Comparison of ENCODE assay signal across 16 cellular contexts in the genomic region with DNA sequence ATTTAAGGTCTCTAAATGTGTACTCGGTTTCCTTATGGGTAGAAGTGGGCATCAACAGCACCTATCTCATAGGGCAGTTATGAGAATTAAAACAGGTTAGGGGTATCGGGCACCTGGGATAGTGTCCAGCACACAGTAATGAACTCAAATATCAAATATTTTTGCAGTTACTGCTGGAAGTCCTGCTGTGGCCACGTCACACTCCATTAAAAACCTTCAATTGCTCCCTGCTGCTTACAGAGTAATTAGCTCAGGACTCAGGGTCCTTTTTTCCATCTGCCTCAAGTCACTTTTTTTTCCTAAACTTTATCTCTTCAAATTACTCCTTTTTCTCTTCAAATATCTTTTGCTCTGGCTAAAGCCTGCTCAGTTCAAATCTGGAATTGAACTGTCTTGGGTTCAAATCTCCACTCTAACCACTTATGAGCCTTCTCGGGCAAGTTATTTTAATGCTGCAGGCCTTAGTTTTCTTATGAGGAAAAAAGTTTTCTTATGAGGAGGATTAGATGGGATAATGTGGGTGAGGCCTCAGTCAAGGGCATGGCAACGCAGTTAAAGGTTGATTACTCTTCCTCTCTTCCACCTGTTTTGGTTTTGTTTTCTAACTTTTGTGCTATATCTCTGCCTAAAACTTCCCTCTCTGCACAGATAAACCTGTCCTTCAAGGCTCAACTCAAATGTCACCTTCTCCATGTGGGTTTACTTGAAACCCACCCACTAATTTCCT. TPM values are rescaled to one million over a fixed set of nuclear protein-coding genes. Genes with fewer than 3 reads are reported as not detected.
DNase-seq lines count a peak whose midpoint lies in the region; ATAC-seq, FAIRE-seq and TF ChIP-seq lines count a peak whose summit lies in the region.
"Had no signal": no experiment of that assay in that cellular context is flagged by ENCODE, and none has a peak within 500 bp of the region (broad histone marks: within the 10 kb centered on the region; RNA-seq: fewer than 3 reads in every experiment).

No MANE protein-coding gene starts in this region.

- H3K4me3 ChIP-seq in PC-9 = peak overlapping the region; percentile 7; the same call in 1 of the 2 replicates
- peak overlapping the region in 2 of 3 experiments; percentile 23 to 25; a peak in 4 of 6 replicates for H3K4me3 ChIP-seq in HepG2 (replicated peaks in 1 of 3; ENCODE audit: insufficient read depth in 1 of 3, low read depth in 2 of 3, low read length in 3 of 3)

- no peaks in the 10 kb centered on the region for H3K27me3 Mint-ChIP-seq in type B pancreatic cell

- WGBS in HepG2 (ENCODE audit: low lambda C conversion rate) = 84% methylated on average over 5 of the region's 5 CpGs

- H3K27ac ChIP-seq in PC-9 (peak overlapping the region; percentile 59), HepG2 (ENCODE audit: extremely low read length, insufficient read depth, low read length) (peak overlapping the region; percentile 55)

- peak overlapping the region; percentile 52 for H3K27ac Mint-ChIP-seq in type B pancreatic cell

- H3K36me3 Mint-ChIP-seq in type B pancreatic cell = peaks cover 5% of the 10 kb centered on the region
- H3K36me3 Mint-ChIP-seq: natural killer cell treated with Interleukin-12 subunit alpha and Interleukin-12 subunit beta and Interleukin-15 and Interleukin-18, amount 100 ng/mL, for 72 hours had no signal

- peak; percentile 40; the same call in 2 of the 3 replicates for ATAC-seq in HepG2
- ATAC-seq: natural killer cell treated with Interleukin-12 subunit alpha and Interleukin-12 subunit beta and Interleukin-15 and Interleukin-18, amount 100 ng/mL, for 72 hours had no signal

- no peaks in the 10 kb centered on the region for H3K36me3 ChIP-seq in PC-9 (ENCODE audit: low read depth)
- peaks cover 2 to 5% of the 10 kb centered on the region in 2 experiments; a peak in 3 of 5 replicates for H3K36me3 ChIP-seq in HepG2 (replicated peaks in 1 of 2; ENCODE audit: control insufficient read depth in 1 of 2, insufficient read depth in 2 of 2, low read length in 2 of 2)

- H3K4me1 ChIP-seq in PC-9 (replicated peaks; ENCODE audit: insufficient read depth) = peaks cover 46% of the 10 kb centered on the region
- peaks cover 66% of the 10 kb centered on the region for H3K4me1 ChIP-seq in HepG2 (ENCODE audit: insufficient read depth, low read length)

- intact Hi-C loops in PC-9 (cut with micrococcal nuclease; ENCODE audit: unreplicated experiment) (no loop called here), HepG2 (cut with micrococcal nuclease; ENCODE audit: unreplicated experiment) (loop anchor here (1.0 kb wide), 2 partner anchors 12 to 35 kb away; no protein-coding TSS in a partner anchor)

- H3K27me3 ChIP-seq in PC-9 (ENCODE audit: insufficient read depth, low read depth) (no peaks in the 10 kb centered on the region), HepG2 (ENCODE audit: control insufficient read depth in 1 of 2, insufficient read depth in 2 of 2, low read length in 2 of 2) (no peaks in the 10 kb centered on the region)

- TF ChIP-seq CTCF in PC-9 (conservative IDR thresholded peaks at IDR 0.05) (no peak), HepG2 (CRISPR knock-in tag; IDR thresholded peaks at IDR 0.05) (no peak), type B pancreatic cell (conservative IDR thresholded peaks at IDR 0.05) (no peak)

- H4K20me1 ChIP-seq in PC-9 (ENCODE audit: insufficient read depth) (no peaks in the 10 kb centered on the region; the same call in none of the 2 replicates), HepG2 (ENCODE audit: insufficient read depth, low read length) (peaks cover 79% of the 10 kb centered on the region)

- H3F3A ChIP-seq in PC-9 (ENCODE audit: insufficient read depth, low read depth) = peaks cover 32% of the 10 kb centered on the region; the same call in 1 of the 2 replicates

- H3K4me3 Mint-ChIP-seq in type B pancreatic cell = peak overlapping the region; percentile 18
- H3K4me3 Mint-ChIP-seq: natural killer cell treated with Interleukin-12 subunit alpha and Interleukin-12 subunit beta and Interleukin-15 and Interleukin-18, amount 100 ng/mL, for 72 hours had no signal

- DNase-seq in NCI-H748 (lab: John Stamatoyannopoulos, UW; ENCODE audit: unreplicated experiment) (peak; percentile 2), NCI-H748 treated with DMSO at 0.1 percent for 48 hours (lab: John Stamatoyannopoulos, UW) (no peak), PC-9 (no peak), HepG2 (ENCODE audit: low spot score) (no peak), type B pancreatic cell (ENCODE audit: extremely low spot score, unreplicated experiment) (no peak), amniotic stem cell (lab: John Stamatoyannopoulos, UW) (no peak), CD1c-positive myeloid dendritic cell (ENCODE audit: extremely low spot score) (no peak), H4 (ENCODE audit: low spot score) (no peak)
- DNase-seq: ACHN, activated gamma-delta T cell treated with Interleukin-2 at 50 U/mL for 16 hours, DMS 273 treated with DMSO at 0.1 percent for 48 hours, head of caudate nucleus, kidney glomerular epithelial cell, NCI-H1092, NCI-H446 treated with DMSO at 0.1 percent for 48 hours had no signal

- CTCF ChIA-PET in PC-9 (lab: Charles Lee) = no interaction called here
- CTCF ChIA-PET in HepG2 (lab: Yijun Ruan, JAX; ENCODE audit: low intra/inter-chr PET ratio, low total read pairs) = no interaction called here

- H3K9me3 Mint-ChIP-seq in type B pancreatic cell = peaks cover 6% of the 10 kb centered on the region
- H3K9me3 Mint-ChIP-seq: natural killer cell treated with Interleukin-12 subunit alpha and Interleukin-12 subunit beta and Interleukin-15 and Interleukin-18, amount 100 ng/mL, for 72 hours had no signal

- no peak for TF ChIP-seq EP300 in HepG2 (IDR thresholded peaks at IDR 0.05; ENCODE audit: low read depth in 2 of 2, low read length in 2 of 2)
- no peak for TF ChIP-seq EP300 in HepG2 (CRISPR knock-in tag; IDR thresholded peaks at IDR 0.05; ENCODE audit: borderline replicate concordance)

- H3K79me2 ChIP-seq in PC-9 (ENCODE audit: low read depth) (peaks cover 100% of the 10 kb centered on the region), HepG2 (ENCODE audit: insufficient read depth, low read length) (peaks cover 96% of the 10 kb centered on the region)

- H2AFZ ChIP-seq in PC-9 (no peak overlapping the region), HepG2 (ENCODE audit: low read length) (no peak overlapping the region)

- no peak for TF ChIP-seq RAD21 in HepG2 (CRISPR knock-in tag; IDR thresholded peaks at IDR 0.05)

- POLR2A ChIA-PET in PC-9 (lab: Charles Lee; ENCODE audit: unreplicated experiment) = interaction anchor here (0.8 kb wide), 1 partner anchor 18 kb away, joined by 8 read pairs; no protein-coding TSS in a partner anchor
- POLR2A ChIA-PET in HepG2 (lab: Yijun Ruan, JAX) = interaction anchor here (1.0 to 2.9 kb wide), 14 partner anchors 11 to 168 kb away, joined by 3 to 24 read pairs (median 8); partner anchors contain the start of genes ACTR2 and SPRED2

- peaks cover 35% of the 10 kb centered on the region for H3K4me1 Mint-ChIP-seq in type B pancreatic cell (ENCODE audit: unreplicated experiment)

- H3K9ac ChIP-seq in HepG2 (ENCODE audit: insufficient read depth, low read depth, low read length) = no peak overlapping the region

- H3K9me2 ChIP-seq in PC-9 (ENCODE audit: insufficient read depth) = no peaks in the 10 kb centered on the region

- FAIRE-seq in HepG2 (lab: Jason Lieb, UNC) = no peak

- no peak for TF ChIP-seq POLR2A in HepG2 (IDR thresholded peaks at IDR 0.05; ENCODE audit: insufficient read depth in 1 of 2, low read depth in 2 of 2, low read length in 2 of 2)

- no TSS peak for BruUV-seq in PC-9 (replicated peaks; lab: Mats Ljungman, UMichigan)
- TSS peak; percentile 9 for BruUV-seq in HepG2 (replicated peaks; lab: Mats Ljungman, UMichigan)

- in situ Hi-C loops in HepG2 (cut with HindIII; ENCODE audit: extremely low pct_ligation_motif_present, low pct_unique_long_range_greater_than_20kb) = no loop called here

- H3K9me3 ChIP-seq in PC-9 (ENCODE audit: insufficient read depth, low read depth) = no peaks in the 10 kb centered on the region
- no peaks in the 10 kb centered on the region for H3K9me3 ChIP-seq in HepG2 (ENCODE audit: low read length)

- peak overlapping the region; percentile 58 for H3K4me2 ChIP-seq in PC-9
- H3K4me2 ChIP-seq in HepG2 (ENCODE audit: low read depth, low read length) = peak overlapping the region; percentile 69

TF ChIP-seq in HepG2, 621 proteins besides CTCF, POLR2A, EP300 and RAD21 (continues in another document):
- TF ChIP-seq PHF8 (CRISPR knock-in tag; IDR thresholded peaks at IDR 0.05) (no peak), ASH2L (IDR thresholded peaks at IDR 0.05; ENCODE audit: insufficient read length, low read depth, low read length) (no peak), ZFP37 (CRISPR knock-in tag; IDR thresholded peaks at IDR 0.05; ENCODE audit: borderline replicate concordance) (no peak), ATRX (CRISPR knock-in tag; IDR thresholded peaks at IDR 0.05; ENCODE audit: borderline replicate concordance) (no peak)

RNA-seq across cellular contexts. Expression of gene SPRED2, which starts 36.6 kb away (rescaled TPM):
- total RNA-seq in PC-9 (2021) = 33.5 and 33.6 TPM in 2 replicates
- 13.0 and 17.7 TPM in 2 replicates for total RNA-seq in HepG2 (2016; rRNA removed; fragmentation: Illumina TruSeq; extraction: Trizol)
- 8.2 and 14.6 TPM in 2 replicates for total RNA-seq in HepG2 (2016; cell fraction: cytosol; rRNA removed; fragmentation: Illumina TruSeq; extraction: Trizol; ENCODE audit: low read depth)
- total RNA-seq in HepG2 (2016; cell fraction: insoluble cytoplasmic fraction; rRNA removed; fragmentation: Illumina TruSeq; extraction: Trizol) = 13.6 and 15.0 TPM in 2 replicates
- total RNA-seq in HepG2 (2016; cell fraction: membrane; rRNA removed; fragmentation: Illumina TruSeq; extraction: Trizol) = 14.7 and 17.3 TPM in 2 replicates
- total RNA-seq in HepG2 (2016; cell fraction: nucleus; rRNA removed; fragmentation: Illumina TruSeq; extraction: Trizol) = 17.1 and 21.0 TPM in 2 replicates
- polyA plus RNA-seq in HepG2 (2011; rRNA removed) = 34.4 and 37.0 TPM in 2 replicates
- polyA plus RNA-seq in HepG2 (2011; cell fraction: cytosol; rRNA removed) = 35.1 and 36.7 TPM in 2 replicates
- polyA plus RNA-seq in HepG2 (2011; cell fraction: nucleus; rRNA removed) = 42.3 and 51.3 TPM in 2 replicates
- 50.2 and 57.7 TPM in 2 replicates for polyA plus RNA-seq in HepG2 (2012)
- polyA plus RNA-seq in HepG2 (2016; cell fraction: cytosol; fragmentation: Illumina TruSeq; extraction: Trizol; ENCODE audit: low read depth) = 7.2 and 7.7 TPM in 2 replicates
- 35.3 and 42.4 TPM in 2 replicates for polyA plus RNA-seq in HepG2 (2016; cell fraction: insoluble cytoplasmic fraction; fragmentation: Illumina TruSeq; extraction: Trizol; ENCODE audit: low read depth)
- polyA plus RNA-seq in HepG2 (2016; cell fraction: membrane; fragmentation: Illumina TruSeq; extraction: Trizol; ENCODE audit: low read depth) = 18.9 and 19.9 TPM in 2 replicates
- 39.6 and 40.2 TPM in 2 replicates for polyA plus RNA-seq in HepG2 (2016; cell fraction: nucleus; fragmentation: Illumina TruSeq; extraction: Trizol; ENCODE audit: insufficient read depth, low read depth)
- 4.9 and 74.4 TPM in 2 replicates for polyA minus RNA-seq in HepG2 (2011; rRNA and poly(A)+ RNA removed; ENCODE audit: low replicate concordance)
- 42.6 and 50.6 TPM in 2 replicates for polyA minus RNA-seq in HepG2 (2011; cell fraction: cytosol; rRNA and poly(A)+ RNA removed)
- 36.3 and 43.9 TPM in 2 replicates for polyA minus RNA-seq in HepG2 (2011; cell fraction: nucleus; rRNA and poly(A)+ RNA removed)
- total RNA-seq in type B pancreatic cell (ENCODE audit: low replicate concordance) = 38.9 and 43.0 TPM in 2 replicates
- total RNA-seq in H4 (2014; rRNA removed; shearing (Covaris generic)) = 4.1 and 8.6 TPM in 2 replicates
